ENCODE assay signal across 1 cellular context in the genomic region with DNA sequence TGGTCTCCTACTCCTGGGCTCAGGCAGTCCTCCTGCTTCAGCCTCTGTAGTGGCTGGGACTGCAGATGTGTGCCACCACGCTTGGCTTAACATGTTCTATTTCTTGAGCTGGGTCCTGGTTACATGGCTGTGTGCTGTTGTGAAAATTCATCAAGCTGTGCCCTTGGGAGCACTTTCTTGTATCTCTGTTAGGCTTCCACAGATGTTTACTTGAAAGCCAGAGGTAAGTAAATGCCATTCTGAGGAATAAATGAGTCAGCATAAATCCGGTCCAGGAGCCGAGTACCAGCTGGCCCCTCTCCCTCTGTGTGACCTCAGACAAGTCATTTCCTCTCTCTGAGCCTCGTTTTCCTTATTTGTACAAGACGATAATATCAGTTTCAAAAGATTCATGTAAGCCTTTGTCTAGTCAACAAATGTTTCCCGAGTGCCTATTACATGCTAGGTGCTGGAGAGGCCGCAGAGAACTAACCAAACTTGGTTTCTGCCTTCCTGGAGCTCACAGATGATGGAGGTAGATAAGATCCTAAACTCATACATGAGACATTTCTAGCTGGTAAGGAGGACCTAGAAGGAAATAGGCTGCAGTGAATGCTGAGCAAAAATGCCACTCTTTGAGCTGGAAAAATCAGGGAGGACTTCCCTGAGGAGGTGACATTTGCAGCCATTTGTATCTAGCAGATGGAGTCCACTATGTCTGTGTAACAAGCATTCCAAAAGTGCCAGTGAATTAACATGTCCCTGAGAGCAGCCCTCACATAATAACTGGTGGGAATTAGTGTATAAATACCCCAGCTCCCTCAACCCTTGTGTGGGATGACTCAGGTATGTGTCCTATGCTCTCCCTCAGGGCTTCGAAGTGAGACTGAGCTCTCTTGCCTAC.
TF ChIP-seq lines count a peak whose summit lies in the region.

No MANE protein-coding gene starts in this region.

TF ChIP-seq in K562, 482 proteins besides CTCF, POLR2A, EP300 and RAD21 (continues in another document):
- TF ChIP-seq ZNF668 (CRISPR knock-in tag; IDR thresholded peaks at IDR 0.05) (no peak), THRAP3 (IDR thresholded peaks at IDR 0.05; ENCODE audit: borderline replicate concordance) (no peak), ZNF347 (CRISPR knock-in tag; IDR thresholded peaks at IDR 0.05; ENCODE audit: low read depth) (no peak), SAP30 (IDR thresholded peaks at IDR 0.05; ENCODE audit: borderline replicate concordance, insufficient read depth, low read depth, low read length, poor library complexity, severe bottlenecking) (no peak), CTBP1 (IDR thresholded peaks at IDR 0.05; ENCODE audit: borderline replicate concordance) (peak; percentile 30; the same call in 1 of the 2 replicates), CHD1 (IDR thresholded peaks at IDR 0.05; ENCODE audit: low read length) (no peak), ZEB2 (IDR thresholded peaks at IDR 0.05) (no peak), ZC3H4 (CRISPR knock-in tag; IDR thresholded peaks at IDR 0.05; ENCODE audit: borderline replicate concordance) (no peak), ZBTB7A (IDR thresholded peaks at IDR 0.05; ENCODE audit: borderline replicate concordance, control insufficient read depth, low read depth, low read length) (no peak), ZNF445 (CRISPR knock-in tag; IDR thresholded peaks at IDR 0.05; ENCODE audit: low read depth) (no peak), NFE2 (IDR thresholded peaks at IDR 0.05; ENCODE audit: low read depth) (peak; percentile 60; the same call in 1 of the 2 replicates), BACH1 (tag; IDR thresholded peaks at IDR 0.05) (0 out of 2 replicates have a peak, but pooled peaks have one; percentile 33), CEBPG (CRISPR knock-in tag; IDR thresholded peaks at IDR 0.05) (no peak), CEBPG (tag; conservative IDR thresholded peaks at IDR 0.05 in 1 of 2, IDR thresholded peaks at IDR 0.05 in 1 of 2) (no peak), ZNF316 (IDR thresholded peaks at IDR 0.05) (peak; percentile 96), HDAC6 (IDR thresholded peaks at IDR 0.05; ENCODE audit: low read depth, low read length) (no peak), MBD2 (IDR thresholded peaks at IDR 0.05; ENCODE audit: borderline replicate concordance, low read depth) (no peak), PRMT5 (CRISPR knock-in tag; IDR thresholded peaks at IDR 0.05) (no peak), HDAC3 (IDR thresholded peaks at IDR 0.05; ENCODE audit: borderline replicate concordance, partially characterized antibody) (no peak), ZBTB8A (IDR thresholded peaks at IDR 0.05; ENCODE audit: partially characterized antibody) (no peak), ZNF436 (CRISPR knock-in tag; IDR thresholded peaks at IDR 0.05) (peak; percentile 85), ZNF263 (CRISPR knock-in tag; IDR thresholded peaks at IDR 0.05; ENCODE audit: borderline replicate concordance) (no peak), LCOR (CRISPR knock-in tag; IDR thresholded peaks at IDR 0.05) (no peak), NR3C1 (CRISPR knock-in tag; IDR thresholded peaks at IDR 0.05) (no peak), ZNF124 (CRISPR knock-in tag; IDR thresholded peaks at IDR 0.05) (no peak), MAFK (IDR thresholded peaks at IDR 0.05; ENCODE audit: low read length) (peak; percentile 78), ZNF121 (CRISPR knock-in tag; conservative IDR thresholded peaks at IDR 0.05) (peak; percentile 73), CREB1 (IDR thresholded peaks at IDR 0.05) (no peak), CREB1 (CRISPR knock-in tag; IDR thresholded peaks at IDR 0.05) (no peak), MIER1 (IDR thresholded peaks at IDR 0.05; ENCODE audit: low read depth) (no peak), ZNF707 (CRISPR knock-in tag; conservative IDR thresholded peaks at IDR 0.05) (no peak), ZNF57 (CRISPR knock-in tag; IDR thresholded peaks at IDR 0.05) (no peak), MECOM (CRISPR knock-in tag; IDR thresholded peaks at IDR 0.05) (no peak), KLF13 (tag; IDR thresholded peaks at IDR 0.05; ENCODE audit: borderline replicate concordance, low read depth) (no peak), KDM4B (IDR thresholded peaks at IDR 0.05; ENCODE audit: borderline replicate concordance in 2 of 2, low read depth in 1 of 2) (no peak), CBFA2T2 (conservative IDR thresholded peaks at IDR 0.05) (no peak), NFIC (IDR thresholded peaks at IDR 0.05) (no peak), COPS2 (conservative IDR thresholded peaks at IDR 0.05) (no peak), PHTF2 (CRISPR knock-in tag; IDR thresholded peaks at IDR 0.05) (no peak), RAD51 (IDR thresholded peaks at IDR 0.05; ENCODE audit: borderline replicate concordance, low read depth) (no peak)
- TF ChIP-seq, protein P1, sequence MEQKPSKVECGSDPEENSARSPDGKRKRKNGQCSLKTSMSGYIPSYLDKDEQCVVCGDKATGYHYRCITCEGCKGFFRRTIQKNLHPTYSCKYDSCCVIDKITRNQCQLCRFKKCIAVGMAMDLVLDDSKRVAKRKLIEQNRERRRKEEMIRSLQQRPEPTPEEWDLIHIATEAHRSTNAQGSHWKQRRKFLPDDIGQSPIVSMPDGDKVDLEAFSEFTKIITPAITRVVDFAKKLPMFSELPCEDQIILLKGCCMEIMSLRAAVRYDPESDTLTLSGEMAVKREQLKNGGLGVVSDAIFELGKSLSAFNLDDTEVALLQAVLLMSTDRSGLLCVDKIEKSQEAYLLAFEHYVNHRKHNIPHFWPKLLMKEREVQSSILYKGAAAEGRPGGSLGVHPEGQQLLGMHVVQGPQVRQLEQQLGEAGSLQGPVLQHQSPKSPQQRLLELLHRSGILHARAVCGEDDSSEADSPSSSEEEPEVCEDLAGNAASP (IDR thresholded peaks at IDR 0.05), result no peak
- TF ChIP-seq, protein P2, sequence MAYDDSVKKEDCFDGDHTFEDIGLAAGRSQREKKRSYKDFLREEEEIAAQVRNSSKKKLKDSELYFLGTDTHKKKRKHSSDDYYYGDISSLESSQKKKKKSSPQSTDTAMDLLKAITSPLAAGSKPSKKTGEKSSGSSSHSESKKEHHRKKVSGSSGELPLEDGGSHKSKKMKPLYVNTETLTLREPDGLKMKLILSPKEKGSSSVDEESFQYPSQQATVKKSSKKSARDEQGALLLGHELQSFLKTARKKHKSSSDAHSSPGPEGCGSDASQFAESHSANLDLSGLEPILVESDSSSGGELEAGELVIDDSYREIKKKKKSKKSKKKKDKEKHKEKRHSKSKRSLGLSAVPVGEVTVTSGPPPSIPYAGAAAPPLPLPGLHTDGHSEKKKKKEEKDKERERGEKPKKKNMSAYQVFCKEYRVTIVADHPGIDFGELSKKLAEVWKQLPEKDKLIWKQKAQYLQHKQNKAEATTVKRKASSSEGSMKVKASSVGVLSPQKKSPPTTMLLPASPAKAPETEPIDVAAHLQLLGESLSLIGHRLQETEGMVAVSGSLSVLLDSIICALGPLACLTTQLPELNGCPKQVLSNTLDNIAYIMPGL (CRISPR knock-in tag; IDR thresholded peaks at IDR 0.05), result no peak
- TF ChIP-seq, protein P3, sequence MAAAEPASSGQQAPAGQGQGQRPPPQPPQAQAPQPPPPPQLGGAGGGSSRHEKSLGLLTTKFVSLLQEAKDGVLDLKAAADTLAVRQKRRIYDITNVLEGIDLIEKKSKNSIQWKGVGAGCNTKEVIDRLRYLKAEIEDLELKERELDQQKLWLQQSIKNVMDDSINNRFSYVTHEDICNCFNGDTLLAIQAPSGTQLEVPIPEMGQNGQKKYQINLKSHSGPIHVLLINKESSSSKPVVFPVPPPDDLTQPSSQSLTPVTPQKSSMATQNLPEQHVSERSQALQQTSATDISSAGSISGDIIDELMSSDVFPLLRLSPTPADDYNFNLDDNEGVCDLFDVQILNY (CRISPR knock-in tag; IDR thresholded peaks at IDR 0.05), result no peak
- TF ChIP-seq, protein P4, sequence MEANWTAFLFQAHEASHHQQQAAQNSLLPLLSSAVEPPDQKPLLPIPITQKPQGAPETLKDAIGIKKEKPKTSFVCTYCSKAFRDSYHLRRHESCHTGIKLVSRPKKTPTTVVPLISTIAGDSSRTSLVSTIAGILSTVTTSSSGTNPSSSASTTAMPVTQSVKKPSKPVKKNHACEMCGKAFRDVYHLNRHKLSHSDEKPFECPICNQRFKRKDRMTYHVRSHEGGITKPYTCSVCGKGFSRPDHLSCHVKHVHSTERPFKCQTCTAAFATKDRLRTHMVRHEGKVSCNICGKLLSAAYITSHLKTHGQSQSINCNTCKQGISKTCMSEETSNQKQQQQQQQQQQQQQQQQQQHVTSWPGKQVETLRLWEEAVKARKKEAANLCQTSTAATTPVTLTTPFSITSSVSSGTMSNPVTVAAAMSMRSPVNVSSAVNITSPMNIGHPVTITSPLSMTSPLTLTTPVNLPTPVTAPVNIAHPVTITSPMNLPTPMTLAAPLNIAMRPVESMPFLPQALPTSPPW (CRISPR knock-in tag; IDR thresholded peaks at IDR 0.05), result no peak
- TF ChIP-seq, protein P5, sequence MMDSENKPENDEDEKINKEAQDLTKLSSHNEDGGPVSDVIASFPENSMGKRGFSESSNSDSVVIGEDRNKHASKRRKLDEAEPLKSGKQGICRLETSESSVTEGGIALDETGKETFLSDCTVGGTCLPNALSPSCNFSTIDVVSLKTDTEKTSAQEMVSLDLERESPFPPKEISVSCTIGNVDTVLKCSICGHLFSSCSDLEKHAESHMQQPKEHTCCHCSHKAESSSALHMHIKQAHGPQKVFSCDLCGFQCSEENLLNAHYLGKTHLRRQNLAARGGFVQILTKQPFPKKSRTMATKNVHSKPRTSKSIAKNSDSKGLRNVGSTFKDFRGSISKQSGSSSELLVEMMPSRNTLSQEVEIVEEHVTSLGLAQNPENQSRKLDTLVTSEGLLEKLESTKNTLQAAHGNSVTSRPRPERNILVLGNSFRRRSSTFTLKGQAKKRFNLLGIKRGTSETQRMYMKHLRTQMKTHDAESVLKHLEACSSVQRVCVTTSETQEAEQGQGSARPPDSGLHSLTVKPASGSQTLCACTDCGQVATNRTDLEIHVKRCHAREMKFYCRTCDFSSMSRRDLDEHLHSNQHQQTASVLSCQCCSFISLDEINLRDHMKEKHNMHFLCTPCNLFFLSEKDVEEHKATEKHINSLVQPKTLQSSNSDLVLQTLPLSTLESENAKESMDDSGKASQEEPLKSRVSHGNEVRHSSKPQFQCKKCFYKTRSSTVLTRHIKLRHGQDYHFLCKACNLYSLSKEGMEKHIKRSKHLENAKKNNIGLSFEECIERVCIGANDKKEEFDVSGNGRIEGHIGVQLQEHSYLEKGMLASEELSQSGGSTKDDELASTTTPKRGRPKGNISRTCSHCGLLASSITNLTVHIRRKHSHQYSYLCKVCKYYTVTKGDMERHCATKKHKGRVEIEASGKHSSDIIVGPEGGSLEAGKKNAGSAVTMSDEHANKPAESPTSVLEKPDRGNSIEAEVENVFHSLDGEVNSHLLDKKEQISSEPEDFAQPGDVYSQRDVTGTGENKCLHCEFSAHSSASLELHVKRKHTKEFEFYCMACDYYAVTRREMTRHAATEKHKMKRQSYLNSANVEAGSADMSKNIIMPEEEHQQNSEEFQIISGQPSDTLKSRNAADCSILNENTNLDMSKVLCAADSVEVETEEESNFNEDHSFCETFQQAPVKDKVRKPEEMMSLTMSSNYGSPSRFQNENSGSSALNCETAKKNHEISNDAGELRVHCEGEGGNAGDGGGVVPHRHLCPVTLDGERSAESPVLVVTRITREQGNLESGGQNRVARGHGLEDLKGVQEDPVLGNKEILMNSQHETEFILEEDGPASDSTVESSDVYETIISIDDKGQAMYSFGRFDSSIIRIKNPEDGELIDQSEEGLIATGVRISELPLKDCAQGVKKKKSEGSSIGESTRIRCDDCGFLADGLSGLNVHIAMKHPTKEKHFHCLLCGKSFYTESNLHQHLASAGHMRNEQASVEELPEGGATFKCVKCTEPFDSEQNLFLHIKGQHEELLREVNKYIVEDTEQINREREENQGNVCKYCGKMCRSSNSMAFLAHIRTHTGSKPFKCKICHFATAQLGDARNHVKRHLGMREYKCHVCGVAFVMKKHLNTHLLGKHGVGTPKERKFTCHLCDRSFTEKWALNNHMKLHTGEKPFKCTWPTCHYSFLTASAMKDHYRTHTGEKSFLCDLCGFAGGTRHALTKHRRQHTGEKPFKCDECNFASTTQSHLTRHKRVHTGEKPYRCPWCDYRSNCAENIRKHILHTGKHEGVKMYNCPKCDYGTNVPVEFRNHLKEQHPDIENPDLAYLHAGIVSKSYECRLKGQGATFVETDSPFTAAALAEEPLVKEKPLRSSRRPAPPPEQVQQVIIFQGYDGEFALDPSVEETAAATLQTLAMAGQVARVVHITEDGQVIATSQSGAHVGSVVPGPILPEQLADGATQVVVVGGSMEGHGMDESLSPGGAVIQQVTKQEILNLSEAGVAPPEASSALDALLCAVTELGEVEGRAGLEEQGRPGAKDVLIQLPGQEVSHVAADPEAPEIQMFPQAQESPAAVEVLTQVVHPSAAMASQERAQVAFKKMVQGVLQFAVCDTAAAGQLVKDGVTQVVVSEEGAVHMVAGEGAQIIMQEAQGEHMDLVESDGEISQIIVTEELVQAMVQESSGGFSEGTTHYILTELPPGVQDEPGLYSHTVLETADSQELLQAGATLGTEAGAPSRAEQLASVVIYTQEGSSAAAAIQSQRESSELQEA (IDR thresholded peaks at IDR 0.05; ENCODE audit: low read depth), result no peak
- TF ChIP-seq, protein P6, sequence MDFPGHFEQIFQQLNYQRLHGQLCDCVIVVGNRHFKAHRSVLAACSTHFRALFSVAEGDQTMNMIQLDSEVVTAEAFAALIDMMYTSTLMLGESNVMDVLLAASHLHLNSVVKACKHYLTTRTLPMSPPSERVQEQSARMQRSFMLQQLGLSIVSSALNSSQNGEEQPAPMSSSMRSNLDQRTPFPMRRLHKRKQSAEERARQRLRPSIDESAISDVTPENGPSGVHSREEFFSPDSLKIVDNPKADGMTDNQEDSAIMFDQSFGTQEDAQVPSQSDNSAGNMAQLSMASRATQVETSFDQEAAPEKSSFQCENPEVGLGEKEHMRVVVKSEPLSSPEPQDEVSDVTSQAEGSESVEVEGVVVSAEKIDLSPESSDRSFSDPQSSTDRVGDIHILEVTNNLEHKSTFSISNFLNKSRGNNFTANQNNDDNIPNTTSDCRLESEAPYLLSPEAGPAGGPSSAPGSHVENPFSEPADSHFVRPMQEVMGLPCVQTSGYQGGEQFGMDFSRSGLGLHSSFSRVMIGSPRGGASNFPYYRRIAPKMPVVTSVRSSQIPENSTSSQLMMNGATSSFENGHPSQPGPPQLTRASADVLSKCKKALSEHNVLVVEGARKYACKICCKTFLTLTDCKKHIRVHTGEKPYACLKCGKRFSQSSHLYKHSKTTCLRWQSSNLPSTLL (IDR thresholded peaks at IDR 0.05), result no peak
- TF ChIP-seq, protein P7, sequence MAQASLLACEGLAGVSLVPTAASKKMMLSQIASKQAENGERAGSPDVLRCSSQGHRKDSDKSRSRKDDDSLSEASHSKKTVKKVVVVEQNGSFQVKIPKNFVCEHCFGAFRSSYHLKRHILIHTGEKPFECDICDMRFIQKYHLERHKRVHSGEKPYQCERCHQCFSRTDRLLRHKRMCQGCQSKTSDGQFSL (CRISPR knock-in tag; IDR thresholded peaks at IDR 0.05), result no peak
- TF ChIP-seq, protein P7 (tag; IDR thresholded peaks at IDR 0.05), result no peak
- TF ChIP-seq, protein P8, sequence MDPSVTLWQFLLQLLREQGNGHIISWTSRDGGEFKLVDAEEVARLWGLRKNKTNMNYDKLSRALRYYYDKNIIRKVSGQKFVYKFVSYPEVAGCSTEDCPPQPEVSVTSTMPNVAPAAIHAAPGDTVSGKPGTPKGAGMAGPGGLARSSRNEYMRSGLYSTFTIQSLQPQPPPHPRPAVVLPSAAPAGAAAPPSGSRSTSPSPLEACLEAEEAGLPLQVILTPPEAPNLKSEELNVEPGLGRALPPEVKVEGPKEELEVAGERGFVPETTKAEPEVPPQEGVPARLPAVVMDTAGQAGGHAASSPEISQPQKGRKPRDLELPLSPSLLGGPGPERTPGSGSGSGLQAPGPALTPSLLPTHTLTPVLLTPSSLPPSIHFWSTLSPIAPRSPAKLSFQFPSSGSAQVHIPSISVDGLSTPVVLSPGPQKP (CRISPR knock-in tag; IDR thresholded peaks at IDR 0.05), result no peak
